In the genomic region with DNA sequence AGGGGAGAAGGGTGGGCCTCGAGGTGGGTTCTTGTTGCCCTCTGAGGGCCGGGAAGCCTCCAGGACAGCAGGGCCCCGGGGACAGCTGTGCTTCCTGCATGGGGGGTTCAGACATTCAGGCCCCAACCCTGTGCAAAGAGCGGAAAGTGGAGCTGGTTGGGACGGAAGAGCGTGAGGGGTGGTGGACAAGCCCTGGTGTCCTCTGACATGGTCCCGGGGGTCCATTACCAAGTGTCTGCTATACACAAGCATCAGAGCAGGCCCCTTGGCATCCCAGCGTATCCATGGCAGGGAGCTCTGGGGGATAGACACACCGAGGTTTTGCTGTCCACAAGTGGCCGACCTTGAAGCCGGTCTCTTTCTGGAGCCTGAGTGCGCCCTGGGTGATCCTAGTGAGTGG, we compare ENCODE assay signal across 15 cellular contexts.
"Had no signal": no experiment of that assay in that cellular context is flagged by ENCODE, and none has a peak within 500 bp of the region (broad histone marks: within the 10 kb centered on the region; RNA-seq: fewer than 3 reads in every experiment).

No MANE protein-coding gene starts in this region.

- H3K9me3 Mint-ChIP-seq: immature natural killer cell; naive thymus-derived CD8-positive, alpha-beta T cell; stimulated activated naive B cell treated with anti-CD40 and anti-IgM and Interleukin-4, amounts not matched to agents 10 μg/mL and 1 μg/mL and 100 μg/mL, for 72 hours; stimulated activated naive CD8-positive, alpha-beta T cell treated with anti-CD3 and anti-CD28 coated beads, Interleukin-15, amount 100 ng/mL, for 72 hours had no signal

- H3K36me3 Mint-ChIP-seq: immature natural killer cell; naive thymus-derived CD8-positive, alpha-beta T cell; stimulated activated naive B cell treated with anti-CD40 and anti-IgM and Interleukin-4, amounts not matched to agents 10 μg/mL and 1 μg/mL and 100 μg/mL, for 72 hours had no signal

- H3K9me3 ChIP-seq: ovary, testis, transverse colon had no signal

- H3K4me3 Mint-ChIP-seq: immature natural killer cell; naive thymus-derived CD8-positive, alpha-beta T cell; stimulated activated naive B cell treated with anti-CD40 and anti-IgM and Interleukin-4, amounts not matched to agents 10 μg/mL and 1 μg/mL and 100 μg/mL, for 72 hours; stimulated activated naive CD8-positive, alpha-beta T cell treated with anti-CD3 and anti-CD28 coated beads, Interleukin-15, amount 100 ng/mL, for 72 hours had no signal

- H3K27ac Mint-ChIP-seq: immature natural killer cell; naive thymus-derived CD8-positive, alpha-beta T cell; stimulated activated naive B cell treated with anti-CD40 and anti-IgM and Interleukin-4, amounts not matched to agents 10 μg/mL and 1 μg/mL and 100 μg/mL, for 72 hours had no signal

- H3K36me3 ChIP-seq: ovary, transverse colon had no signal

- H3K27me3 ChIP-seq: ovary, testis, transverse colon had no signal

- H3K4me1 ChIP-seq: testis, transverse colon had no signal

- H3K27ac ChIP-seq: coronary artery, ovary, skin epidermis, testis, transverse colon had no signal

- H3K4me3 ChIP-seq: coronary artery, ovary, skin epidermis, testis, transverse colon had no signal

- DNase-seq: central memory CD4-positive, alpha-beta T cell; effector CD4-positive, alpha-beta T cell; foreskin melanocyte; immature natural killer cell; mesendoderm; ovary; stimulated activated CD4-positive, alpha-beta T cell treated with anti-CD3 and anti-CD28 coated beads, Interleukin-2, amount 100 ng/mL, for 24 hours; stimulated activated CD4-positive, alpha-beta T cell treated with anti-CD3 and anti-CD28 coated beads, Interleukin-4, amount 100 ng/mL, for 4 hours; stimulated activated naive B cell treated with anti-CD40 and anti-IgM and Interleukin-4, amounts not matched to agents 10 μg/mL and 1 μg/mL and 100 μg/mL, for 72 hours; stimulated activated naive CD8-positive, alpha-beta T cell treated with anti-CD3 and anti-CD28 coated beads, Interleukin-15, amount 100 ng/mL, for 72 hours; testis; transverse colon had no signal

- H3K4me1 Mint-ChIP-seq: immature natural killer cell; naive thymus-derived CD8-positive, alpha-beta T cell; stimulated activated naive CD8-positive, alpha-beta T cell treated with anti-CD3 and anti-CD28 coated beads, Interleukin-15, amount 100 ng/mL, for 72 hours had no signal

- H3K27me3 Mint-ChIP-seq: naive thymus-derived CD8-positive, alpha-beta T cell; stimulated activated naive B cell treated with anti-CD40 and anti-IgM and Interleukin-4, amounts not matched to agents 10 μg/mL and 1 μg/mL and 100 μg/mL, for 72 hours; stimulated activated naive CD8-positive, alpha-beta T cell treated with anti-CD3 and anti-CD28 coated beads, Interleukin-15, amount 100 ng/mL, for 72 hours had no signal
